Comparison of ENCODE assay signal across 2 cellular contexts in the genomic region with DNA sequence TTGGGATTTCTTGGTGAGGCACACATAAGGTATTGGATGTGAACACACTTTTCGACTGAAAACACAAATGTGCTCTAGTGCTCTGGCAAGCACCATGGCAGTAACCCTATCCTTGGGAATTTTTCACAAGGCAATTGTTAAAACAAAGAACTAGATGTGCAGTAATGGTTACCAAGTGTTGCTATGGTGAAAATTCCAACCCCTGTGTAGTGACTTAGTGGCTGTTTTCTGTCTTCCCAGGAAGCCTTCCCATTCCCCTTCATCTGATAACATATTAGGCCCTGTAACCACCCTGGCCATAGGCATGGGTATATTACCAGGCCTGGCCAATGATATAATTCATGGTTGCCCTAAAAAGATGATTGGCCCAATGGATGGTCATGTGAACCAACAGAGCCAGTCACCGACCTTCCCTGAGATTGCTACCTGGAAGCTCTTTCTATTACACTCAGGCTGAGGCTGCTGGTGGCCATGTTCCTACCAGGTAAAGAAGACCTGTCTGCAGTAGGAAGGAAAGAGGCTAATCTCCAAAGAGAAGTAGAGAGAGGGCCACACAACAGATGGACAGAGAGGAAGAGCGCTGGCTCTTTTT.
TF ChIP-seq lines count a peak whose summit lies in the region.

No MANE protein-coding gene starts in this region.

TF ChIP-seq in HCT116, 20 proteins besides CTCF, POLR2A, EP300 and RAD21 (continued from another document):
- no peak for TF ChIP-seq ELF1 (IDR thresholded peaks at IDR 0.05; ENCODE audit: borderline replicate concordance, low read depth)
- TF ChIP-seq POLR2AphosphoS5 (IDR thresholded peaks at IDR 0.05; ENCODE audit: low read depth, low read length), result no peak
- TF ChIP-seq, protein P1, sequence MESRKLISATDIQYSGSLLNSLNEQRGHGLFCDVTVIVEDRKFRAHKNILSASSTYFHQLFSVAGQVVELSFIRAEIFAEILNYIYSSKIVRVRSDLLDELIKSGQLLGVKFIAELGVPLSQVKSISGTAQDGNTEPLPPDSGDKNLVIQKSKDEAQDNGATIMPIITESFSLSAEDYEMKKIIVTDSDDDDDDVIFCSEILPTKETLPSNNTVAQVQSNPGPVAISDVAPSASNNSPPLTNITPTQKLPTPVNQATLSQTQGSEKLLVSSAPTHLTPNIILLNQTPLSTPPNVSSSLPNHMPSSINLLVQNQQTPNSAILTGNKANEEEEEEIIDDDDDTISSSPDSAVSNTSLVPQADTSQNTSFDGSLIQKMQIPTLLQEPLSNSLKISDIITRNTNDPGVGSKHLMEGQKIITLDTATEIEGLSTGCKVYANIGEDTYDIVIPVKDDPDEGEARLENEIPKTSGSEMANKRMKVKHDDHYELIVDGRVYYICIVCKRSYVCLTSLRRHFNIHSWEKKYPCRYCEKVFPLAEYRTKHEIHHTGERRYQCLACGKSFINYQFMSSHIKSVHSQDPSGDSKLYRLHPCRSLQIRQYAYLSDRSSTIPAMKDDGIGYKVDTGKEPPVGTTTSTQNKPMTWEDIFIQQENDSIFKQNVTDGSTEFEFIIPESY (IDR thresholded peaks at IDR 0.05; ENCODE audit: extremely low read depth, insufficient replicate concordance, low read length), result no peak

TF ChIP-seq in WTC11, 78 proteins besides CTCF, POLR2A, EP300 and RAD21 (continued from another document):
- no peak for TF ChIP-seq ATF1 (CRISPR knock-in tag; IDR thresholded peaks at IDR 0.05)
- no peak for TF ChIP-seq MXD4 (CRISPR knock-in tag; IDR thresholded peaks at IDR 0.05; ENCODE audit: borderline replicate concordance)
- TF ChIP-seq GTF2I (CRISPR knock-in tag; conservative IDR thresholded peaks at IDR 0.05), result no peak
- no peak for TF ChIP-seq ZNF232 (CRISPR knock-in tag; IDR thresholded peaks at IDR 0.05)
- TF ChIP-seq ELF4 (CRISPR knock-in tag; IDR thresholded peaks at IDR 0.05; ENCODE audit: low read depth), result no peak
- TF ChIP-seq, protein P2, sequence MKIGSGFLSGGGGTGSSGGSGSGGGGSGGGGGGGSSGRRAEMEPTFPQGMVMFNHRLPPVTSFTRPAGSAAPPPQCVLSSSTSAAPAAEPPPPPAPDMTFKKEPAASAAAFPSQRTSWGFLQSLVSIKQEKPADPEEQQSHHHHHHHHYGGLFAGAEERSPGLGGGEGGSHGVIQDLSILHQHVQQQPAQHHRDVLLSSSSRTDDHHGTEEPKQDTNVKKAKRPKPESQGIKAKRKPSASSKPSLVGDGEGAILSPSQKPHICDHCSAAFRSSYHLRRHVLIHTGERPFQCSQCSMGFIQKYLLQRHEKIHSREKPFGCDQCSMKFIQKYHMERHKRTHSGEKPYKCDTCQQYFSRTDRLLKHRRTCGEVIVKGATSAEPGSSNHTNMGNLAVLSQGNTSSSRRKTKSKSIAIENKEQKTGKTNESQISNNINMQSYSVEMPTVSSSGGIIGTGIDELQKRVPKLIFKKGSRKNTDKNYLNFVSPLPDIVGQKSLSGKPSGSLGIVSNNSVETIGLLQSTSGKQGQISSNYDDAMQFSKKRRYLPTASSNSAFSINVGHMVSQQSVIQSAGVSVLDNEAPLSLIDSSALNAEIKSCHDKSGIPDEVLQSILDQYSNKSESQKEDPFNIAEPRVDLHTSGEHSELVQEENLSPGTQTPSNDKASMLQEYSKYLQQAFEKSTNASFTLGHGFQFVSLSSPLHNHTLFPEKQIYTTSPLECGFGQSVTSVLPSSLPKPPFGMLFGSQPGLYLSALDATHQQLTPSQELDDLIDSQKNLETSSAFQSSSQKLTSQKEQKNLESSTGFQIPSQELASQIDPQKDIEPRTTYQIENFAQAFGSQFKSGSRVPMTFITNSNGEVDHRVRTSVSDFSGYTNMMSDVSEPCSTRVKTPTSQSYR (CRISPR knock-in tag; IDR thresholded peaks at IDR 0.05), result no peak
- TF ChIP-seq, protein P3, sequence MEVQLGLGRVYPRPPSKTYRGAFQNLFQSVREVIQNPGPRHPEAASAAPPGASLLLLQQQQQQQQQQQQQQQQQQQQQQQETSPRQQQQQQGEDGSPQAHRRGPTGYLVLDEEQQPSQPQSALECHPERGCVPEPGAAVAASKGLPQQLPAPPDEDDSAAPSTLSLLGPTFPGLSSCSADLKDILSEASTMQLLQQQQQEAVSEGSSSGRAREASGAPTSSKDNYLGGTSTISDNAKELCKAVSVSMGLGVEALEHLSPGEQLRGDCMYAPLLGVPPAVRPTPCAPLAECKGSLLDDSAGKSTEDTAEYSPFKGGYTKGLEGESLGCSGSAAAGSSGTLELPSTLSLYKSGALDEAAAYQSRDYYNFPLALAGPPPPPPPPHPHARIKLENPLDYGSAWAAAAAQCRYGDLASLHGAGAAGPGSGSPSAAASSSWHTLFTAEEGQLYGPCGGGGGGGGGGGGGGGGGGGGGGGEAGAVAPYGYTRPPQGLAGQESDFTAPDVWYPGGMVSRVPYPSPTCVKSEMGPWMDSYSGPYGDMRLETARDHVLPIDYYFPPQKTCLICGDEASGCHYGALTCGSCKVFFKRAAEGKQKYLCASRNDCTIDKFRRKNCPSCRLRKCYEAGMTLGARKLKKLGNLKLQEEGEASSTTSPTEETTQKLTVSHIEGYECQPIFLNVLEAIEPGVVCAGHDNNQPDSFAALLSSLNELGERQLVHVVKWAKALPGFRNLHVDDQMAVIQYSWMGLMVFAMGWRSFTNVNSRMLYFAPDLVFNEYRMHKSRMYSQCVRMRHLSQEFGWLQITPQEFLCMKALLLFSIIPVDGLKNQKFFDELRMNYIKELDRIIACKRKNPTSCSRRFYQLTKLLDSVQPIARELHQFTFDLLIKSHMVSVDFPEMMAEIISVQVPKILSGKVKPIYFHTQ (CRISPR knock-in tag; IDR thresholded peaks at IDR 0.05), result no peak
- TF ChIP-seq, protein P4, sequence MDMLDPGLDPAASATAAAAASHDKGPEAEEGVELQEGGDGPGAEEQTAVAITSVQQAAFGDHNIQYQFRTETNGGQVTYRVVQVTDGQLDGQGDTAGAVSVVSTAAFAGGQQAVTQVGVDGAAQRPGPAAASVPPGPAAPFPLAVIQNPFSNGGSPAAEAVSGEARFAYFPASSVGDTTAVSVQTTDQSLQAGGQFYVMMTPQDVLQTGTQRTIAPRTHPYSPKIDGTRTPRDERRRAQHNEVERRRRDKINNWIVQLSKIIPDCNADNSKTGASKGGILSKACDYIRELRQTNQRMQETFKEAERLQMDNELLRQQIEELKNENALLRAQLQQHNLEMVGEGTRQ (CRISPR knock-in tag; IDR thresholded peaks at IDR 0.05), result 0 out of 2 replicates have a peak, but pooled peaks have one; percentile 26
- TF ChIP-seq NFYB (CRISPR knock-in tag; conservative IDR thresholded peaks at IDR 0.05; ENCODE audit: low read depth), result 0 out of 2 replicates have a peak, but pooled peaks have one; percentile 11
- no peak for TF ChIP-seq GRHL2 (CRISPR knock-in tag; IDR thresholded peaks at IDR 0.05; ENCODE audit: insufficient replicate concordance, severe bottlenecking)
